In genomic region chr10:17007836-17008235, GRCh38 we compare ENCODE assay signal across 1 cellular context.
TF ChIP-seq lines count a peak whose summit lies in the region.

No MANE protein-coding gene starts in this region.

TF ChIP-seq in IMR-90, 13 proteins besides CTCF, POLR2A, EP300 and RAD21:
- peak; percentile 72 for TF ChIP-seq CEBPB (IDR thresholded peaks at IDR 0.05; ENCODE audit: low read depth, low read length)
- TF ChIP-seq BHLHE40 (IDR thresholded peaks at IDR 0.05; ENCODE audit: low read depth, low read length): no peak
- no peak for TF ChIP-seq MAZ (IDR thresholded peaks at IDR 0.05; ENCODE audit: borderline replicate concordance, low read depth, low read length)
- no peak for TF ChIP-seq USF2 (IDR thresholded peaks at IDR 0.05; ENCODE audit: low read depth, low read length)
- no peak for TF ChIP-seq MXI1 (IDR thresholded peaks at IDR 0.05; ENCODE audit: borderline replicate concordance, low read depth, low read length)
- no peak for TF ChIP-seq SMC3 (IDR thresholded peaks at IDR 0.05; ENCODE audit: low read depth, low read length)
- TF ChIP-seq MAFK (IDR thresholded peaks at IDR 0.05; ENCODE audit: low read depth, low read length): peak; percentile 73
- TF ChIP-seq RFX5 (IDR thresholded peaks at IDR 0.05; ENCODE audit: low read depth, low read length): no peak
- TF ChIP-seq NFE2L2 (IDR thresholded peaks at IDR 0.05; ENCODE audit: low read depth, low read length): no peak
- TF ChIP-seq RCOR1 (IDR thresholded peaks at IDR 0.05; ENCODE audit: insufficient replicate concordance, low read length): no peak
- no peak for TF ChIP-seq CHD1 (IDR thresholded peaks at IDR 0.05; ENCODE audit: low read depth, low read length)
- no peak for TF ChIP-seq ELK1 (IDR thresholded peaks at IDR 0.05; ENCODE audit: borderline replicate concordance, low read depth, low read length)
- no peak for TF ChIP-seq FOS (IDR thresholded peaks at IDR 0.05; ENCODE audit: low read depth, low read length)
